In genomic region chr3:50244813-50245212, GRCh38 we compare ENCODE assay signal across 6 cellular contexts. TPM values are rescaled to one million over a fixed set of nuclear protein-coding genes. Genes with fewer than 3 reads are reported as not detected.
DNase-seq lines count a peak whose midpoint lies in the region; TF ChIP-seq lines count a peak whose summit lies in the region.
"Not testable (repeated sequence)": the region's sequence is repeated elsewhere in the genome, so short reads cannot be mapped to it uniquely, and the experiment has no call there.

No MANE protein-coding gene starts in this region.

- H3K36me3 ChIP-seq in breast epithelium; hepatocyte (replicated peaks; ENCODE audit: insufficient read depth, low read depth); transverse colon: not testable (repeated sequence)
- H3K36me3 ChIP-seq in osteoblast (ENCODE audit: insufficient read depth, low read length) = peaks cover 11% of the 10 kb centered on the region

- H3K27ac Mint-ChIP-seq in HFFc6 = peak overlapping the region; percentile 96
- H3K27ac Mint-ChIP-seq in activated CD4-positive, alpha-beta memory T cell treated with anti-CD3 and anti-CD28 coated beads for 36 hours = peak overlapping the region; percentile 96

- CTCF ChIA-PET in activated CD4-positive, alpha-beta memory T cell treated with anti-CD3 and anti-CD28 coated beads for 36 hours (lab: Charles Lee) = interaction anchor here (5.6 to 9.5 kb wide), 2 partner anchors 13 to 50 kb away, joined by 24 to 307 read pairs; partner anchors contain the start of gene GNAI2

- H3K4me2 ChIP-seq in hepatocyte; osteoblast (ENCODE audit: insufficient read depth, low read length): not testable (repeated sequence)

- H4K20me1 ChIP-seq in hepatocyte (ENCODE audit: insufficient read depth, poor library complexity, severe bottlenecking) = peaks cover 55% of the 10 kb centered on the region
- H4K20me1 ChIP-seq in osteoblast (ENCODE audit: insufficient read depth, low read length) = peaks cover 74% of the 10 kb centered on the region

- H3K79me2 ChIP-seq in hepatocyte (peaks cover 97% of the 10 kb centered on the region), osteoblast (ENCODE audit: insufficient read depth, low read length) (peaks cover 91% of the 10 kb centered on the region)

- H3K4me3 Mint-ChIP-seq in HFFc6 = peak overlapping the region; percentile 82; the same call in 1 of the 2 replicates
- not testable (repeated sequence) for H3K4me3 Mint-ChIP-seq in activated CD4-positive, alpha-beta memory T cell treated with anti-CD3 and anti-CD28 coated beads for 36 hours

- H3K9me3 ChIP-seq in breast epithelium; hepatocyte (ENCODE audit: low read depth); osteoblast (ENCODE audit: low read depth, low read length); transverse colon: not testable (repeated sequence)

- in situ Hi-C loops in transverse colon (cut with MboI; ENCODE audit: low pct_ligation_motif_present in 1 of 4, low pct_unique_long_range_greater_than_20kb in 1 of 4, low sequenced_read_pairs in 3 of 4) = not testable (repeated sequence)

- peak overlapping the region; percentile 92 to 98 for H3K27ac ChIP-seq in breast epithelium
- peak overlapping the region; percentile 94 for H3K27ac ChIP-seq in hepatocyte
- peak overlapping the region; percentile 95 for H3K27ac ChIP-seq in osteoblast (ENCODE audit: low read depth, low read length)
- peak overlapping the region; percentile 67 to 85 (median 82) for H3K27ac ChIP-seq in transverse colon

- TF ChIP-seq CTCF in HFFc6 (IDR thresholded peaks at IDR 0.05); breast epithelium (IDR thresholded peaks at IDR 0.05); hepatocyte (IDR thresholded peaks at IDR 0.05; ENCODE audit: poor library complexity); osteoblast (IDR thresholded peaks at IDR 0.05; ENCODE audit: extremely low read depth, low read depth, low read length); transverse colon (IDR thresholded peaks at IDR 0.05): not testable (repeated sequence)

- H3K9me3 Mint-ChIP-seq in HFFc6; activated CD4-positive, alpha-beta memory T cell treated with anti-CD3 and anti-CD28 coated beads for 36 hours: not testable (repeated sequence)

- H3K9me2 ChIP-seq in hepatocyte (replicated peaks; ENCODE audit: insufficient read depth) = not testable (repeated sequence)

- not testable (repeated sequence) for DNase-seq in HFFc6; activated CD4-positive, alpha-beta memory T cell treated with anti-CD3 and anti-CD28 coated beads for 36 hours; breast epithelium (ENCODE audit: low spot score in 2 of 2); hepatocyte (ENCODE audit: low spot score); osteoblast (ENCODE audit: insufficient read length, low spot score, missing footprints); transverse colon

- not testable (repeated sequence) for H3K27me3 ChIP-seq in breast epithelium; hepatocyte; osteoblast (ENCODE audit: insufficient read depth, low read length); transverse colon

- H3K36me3 Mint-ChIP-seq in HFFc6 (ENCODE audit: low read depth) = not testable (repeated sequence)
- H3K36me3 Mint-ChIP-seq in activated CD4-positive, alpha-beta memory T cell treated with anti-CD3 and anti-CD28 coated beads for 36 hours = peaks cover 11% of the 10 kb centered on the region

- not testable (repeated sequence) for H2AFZ ChIP-seq in hepatocyte; osteoblast (ENCODE audit: low read length)

- peaks cover 82% of the 10 kb centered on the region for H3K4me1 Mint-ChIP-seq in HFFc6 (ENCODE audit: low read depth)
- peaks cover 81% of the 10 kb centered on the region for H3K4me1 Mint-ChIP-seq in activated CD4-positive, alpha-beta memory T cell treated with anti-CD3 and anti-CD28 coated beads for 36 hours (ENCODE audit: low read depth)

- TF ChIP-seq POLR2A in breast epithelium (IDR thresholded peaks at IDR 0.05); transverse colon (IDR thresholded peaks at IDR 0.05): not testable (repeated sequence)

- POLR2A ChIA-PET in activated CD4-positive, alpha-beta memory T cell treated with anti-CD3 and anti-CD28 coated beads for 36 hours (lab: Charles Lee) = not testable (repeated sequence)

- not testable (repeated sequence) for H3K4me3 ChIP-seq in breast epithelium; hepatocyte; osteoblast (ENCODE audit: insufficient read depth, low read length); transverse colon

- H3K4me1 ChIP-seq in breast epithelium (peaks cover 31 to 43% of the 10 kb centered on the region in 2 donors), hepatocyte (ENCODE audit: insufficient read depth) (peaks cover 33% of the 10 kb centered on the region), osteoblast (ENCODE audit: insufficient read depth, low read length) (peaks cover 75% of the 10 kb centered on the region), transverse colon (peaks cover 58 to 95% (median 62%) of the 10 kb centered on the region in 4 donors)

- intact Hi-C loops in activated CD4-positive, alpha-beta memory T cell treated with anti-CD3 and anti-CD28 coated beads for 36 hours (cut with micrococcal nuclease); breast epithelium (cut with DNase I; ENCODE audit: low total_unique reads); transverse colon (cut with DNase I; ENCODE audit: low total_unique reads): not testable (repeated sequence)

- not testable (repeated sequence) for H3K27me3 Mint-ChIP-seq in HFFc6 (ENCODE audit: insufficient read depth); activated CD4-positive, alpha-beta memory T cell treated with anti-CD3 and anti-CD28 coated beads for 36 hours

- not testable (repeated sequence) for TF ChIP-seq EP300 in transverse colon (IDR thresholded peaks at IDR 0.05; ENCODE audit: low read depth)

- 99% methylated on average over 6 of the region's 6 CpGs for WGBS in hepatocyte (ENCODE audit: low lambda C conversion rate, missing lambda C conversion rate)
- 80 to 95% methylated on average over 4 to 6 of the region's 6 CpGs for WGBS in transverse colon (ENCODE audit: low coverage in 1 of 2), 2 donors

RNA-seq across cellular contexts. Expression of gene GNAI2, which starts 8.8 kb away (rescaled TPM):
- 100 to 1,000 TPM; 532 to 617 (median 582) TPM for total RNA-seq in HFFc6 (2021; fragmentation: NEBNext Ultra II Directional; extraction: Animal tissue kit (Norgen Biotek cat#: 25700))
- total RNA-seq in activated CD4-positive, alpha-beta memory T cell treated with anti-CD3 and anti-CD28 coated beads for 36 hours = 100 to 1,000 TPM; 346 to 349 TPM
- total RNA-seq in breast epithelium = 100 to 1,000 TPM in 2 of 3 donors, 10 to 100 TPM in 1; 95.3 to 232 (median 162) TPM
- 95.0 and 103 TPM in 2 replicates for total RNA-seq in hepatocyte
- polyA plus RNA-seq in hepatocyte = 219 and 233 TPM in 2 replicates
- 223 and 248 TPM in 2 replicates for total RNA-seq in osteoblast
- total RNA-seq in transverse colon = 100 to 1,000 TPM in 1 of 4 donors, 10 to 100 TPM in 3; 69.6 to 322 (median 74.8) TPM

RNA-seq across cellular contexts. Expression of gene SEMA3B, which starts 24.1 kb away (rescaled TPM):
- 10 to 100 TPM; 14.5 to 26.6 (median 24.7) TPM for total RNA-seq in HFFc6 (2021; fragmentation: NEBNext Ultra II Directional; extraction: Animal tissue kit (Norgen Biotek cat#: 25700))
- under 1 TPM; 0.86 to 0.97 TPM for total RNA-seq in activated CD4-positive, alpha-beta memory T cell treated with anti-CD3 and anti-CD28 coated beads for 36 hours
- total RNA-seq in breast epithelium (10 to 100 TPM; 10.1 to 17.6 (median 11.1) TPM), hepatocyte (60.2 and 67.7 TPM in 2 replicates), osteoblast (5.9 and 10.1 TPM in 2 replicates), transverse colon (100 to 1,000 TPM in 2 of 4 donors, 10 to 100 TPM in 2; 59.5 to 423 (median 122) TPM)
- polyA plus RNA-seq in hepatocyte = 104 and 135 TPM in 2 replicates

RNA-seq across cellular contexts. Expression of gene LSMEM2, which starts 34.1 kb away (rescaled TPM):
- total RNA-seq in HFFc6 (2021; fragmentation: NEBNext Ultra II Directional; extraction: Animal tissue kit (Norgen Biotek cat#: 25700)) = under 1 TPM in 2 of 6 experiments, not detected in 4; 0.11 to 0.13 TPM
- not detected for total RNA-seq in activated CD4-positive, alpha-beta memory T cell treated with anti-CD3 and anti-CD28 coated beads for 36 hours
- not detected for total RNA-seq in breast epithelium
- total RNA-seq in hepatocyte = 0.20 TPM in 1 of 2 replicates, not detected in the other
- polyA plus RNA-seq in hepatocyte = 0.39 TPM in 1 of 2 replicates, not detected in the other
- total RNA-seq in osteoblast = not detected in 2 replicates
- total RNA-seq in transverse colon = not detected

RNA-seq across cellular contexts. Expression of gene SLC38A3, which starts 39.7 kb away (rescaled TPM):
- under 1 TPM in 2 of 6 experiments, not detected in 4; 0.16 to 0.24 TPM for total RNA-seq in HFFc6 (2021; fragmentation: NEBNext Ultra II Directional; extraction: Animal tissue kit (Norgen Biotek cat#: 25700))
- not detected for total RNA-seq in activated CD4-positive, alpha-beta memory T cell treated with anti-CD3 and anti-CD28 coated beads for 36 hours
- total RNA-seq in breast epithelium (1 to 10 TPM in 1 of 3 donors, under 1 TPM in 1, not detected in 1; 0.98 to 2.5 TPM), hepatocyte (22.6 and 24.7 TPM in 2 replicates), osteoblast (0.29 and 0.36 TPM in 2 replicates), transverse colon (not detected)
- 37.9 and 56.6 TPM in 2 replicates for polyA plus RNA-seq in hepatocyte

RNA-seq across cellular contexts. Expression of gene IFRD2, which starts 47.4 kb away (rescaled TPM):
- 100 to 1,000 TPM in 1 of 6 experiments, 10 to 100 TPM in 5; 71.2 to 102 (median 74.6) TPM for total RNA-seq in HFFc6 (2021; fragmentation: NEBNext Ultra II Directional; extraction: Animal tissue kit (Norgen Biotek cat#: 25700))
- 100 to 1,000 TPM; 111 to 112 TPM for total RNA-seq in activated CD4-positive, alpha-beta memory T cell treated with anti-CD3 and anti-CD28 coated beads for 36 hours
- total RNA-seq in breast epithelium = 10 to 100 TPM; 50.4 to 82.3 (median 72.7) TPM
- total RNA-seq in hepatocyte = 37.0 and 41.4 TPM in 2 replicates
- polyA plus RNA-seq in hepatocyte = 71.6 and 76.2 TPM in 2 replicates
- total RNA-seq in osteoblast = 60.4 and 65.1 TPM in 2 replicates
- total RNA-seq in transverse colon = 100 to 1,000 TPM in 1 of 4 donors, 10 to 100 TPM in 3; 44.9 to 183 (median 59.5) TPM
